Comparison of ENCODE assay signal across 25 cellular contexts in the genomic region with DNA sequence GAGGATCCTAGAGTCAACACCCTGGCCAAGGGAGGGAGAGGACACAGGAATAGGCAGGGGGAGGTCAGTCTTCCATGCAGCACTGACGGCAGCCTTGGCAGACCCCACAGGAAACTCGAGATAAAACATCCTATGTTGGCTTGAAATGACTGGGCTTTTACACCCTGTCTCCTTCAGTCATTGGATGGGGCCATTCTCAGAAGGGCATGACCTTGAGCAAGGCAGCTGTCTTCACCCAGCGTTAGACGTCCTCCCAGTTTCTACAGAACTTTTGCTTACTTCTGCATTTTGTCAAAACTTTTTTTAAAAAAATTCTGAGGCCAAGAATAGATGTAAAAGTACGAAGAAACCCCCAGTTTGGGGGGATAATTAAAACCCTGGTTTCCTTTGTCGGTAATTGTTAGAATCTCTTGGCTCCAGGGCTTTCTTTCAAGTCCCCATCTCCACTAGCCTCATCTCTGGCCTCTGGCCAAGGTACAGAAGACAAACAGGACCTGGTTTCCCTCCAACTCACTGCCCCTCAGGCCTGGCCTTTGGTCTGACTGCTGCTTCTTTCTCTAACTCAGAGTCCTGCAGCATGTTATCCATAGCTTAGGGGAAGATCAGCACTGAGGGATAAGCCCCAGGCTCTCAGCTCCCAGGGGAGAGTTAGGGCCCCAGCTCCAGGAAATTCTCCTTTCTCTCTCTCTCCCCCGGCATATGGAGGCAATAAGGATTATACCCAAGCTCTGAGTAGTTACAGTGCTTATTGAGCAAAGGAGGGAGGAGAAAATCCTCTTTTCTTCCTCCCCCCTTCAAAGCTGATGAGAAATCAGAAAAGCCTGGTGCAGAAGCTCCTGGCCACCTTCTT. TPM values are rescaled to one million over a fixed set of nuclear protein-coding genes. Genes with fewer than 3 reads are reported as not detected.
DNase-seq lines count a peak whose midpoint lies in the region; ATAC-seq and TF ChIP-seq lines count a peak whose summit lies in the region.
"Had no signal": no experiment of that assay in that cellular context is flagged by ENCODE, and none has a peak within 500 bp of the region (broad histone marks: within the 10 kb centered on the region; RNA-seq: fewer than 3 reads in every experiment).

No MANE protein-coding gene starts in this region.

- H3K27ac Mint-ChIP-seq in effector memory CD8-positive, alpha-beta T cell = no peak overlapping the region
- H3K27ac Mint-ChIP-seq: activated naive CD8-positive, alpha-beta T cell; activated T-cell treated with anti-CD3 and anti-CD28 coated beads, Interleukin-2, amount 50 U/mL, for 72 hours; CD4-positive, alpha-beta T cell had no signal

- no peaks in the 10 kb centered on the region for H3K9me3 Mint-ChIP-seq in effector memory CD8-positive, alpha-beta T cell
- H3K9me3 Mint-ChIP-seq: activated T-cell treated with anti-CD3 and anti-CD28 coated beads, Interleukin-2, amount 50 U/mL, for 72 hours; CD4-positive, alpha-beta T cell had no signal

- H3K27ac ChIP-seq in BLaER1 = no peak overlapping the region
- H3K27ac ChIP-seq in WERI-Rb-1 = no peak overlapping the region; the same call in 1 of the 2 replicates
- H3K27ac ChIP-seq: left ventricle myocardium inferior, neutrophil, Peyer's patch, thoracic aorta had no signal

- H3K27me3 ChIP-seq in BLaER1 = no peaks in the 10 kb centered on the region
- peaks cover 10% of the 10 kb centered on the region for H3K27me3 ChIP-seq in WERI-Rb-1 (ENCODE audit: insufficient read depth, low read depth, severe bottlenecking)
- H3K27me3 ChIP-seq: neutrophil, Peyer's patch had no signal

- peaks cover 29 to 36% of the 10 kb centered on the region in 2 donors for H3K27me3 Mint-ChIP-seq in effector memory CD8-positive, alpha-beta T cell

- H3K4me3 Mint-ChIP-seq in effector memory CD8-positive, alpha-beta T cell = no peak overlapping the region
- H3K4me3 Mint-ChIP-seq: activated naive CD8-positive, alpha-beta T cell; activated T-cell treated with anti-CD3 and anti-CD28 coated beads, Interleukin-2, amount 50 U/mL, for 72 hours; CD4-positive, alpha-beta T cell had no signal

- H3K4me1 Mint-ChIP-seq in effector memory CD8-positive, alpha-beta T cell (ENCODE audit: low read depth in 2 of 2) = no peaks in the 10 kb centered on the region

- no peaks in the 10 kb centered on the region for H3K9me3 ChIP-seq in BLaER1
- no peaks in the 10 kb centered on the region for H3K9me3 ChIP-seq in WERI-Rb-1 (ENCODE audit: severe bottlenecking)
- H3K9me3 ChIP-seq: left ventricle myocardium inferior, neutrophil, Peyer's patch, thoracic aorta had no signal

- H4K20me1 ChIP-seq in BLaER1 = no peaks in the 10 kb centered on the region

- peak; percentile 57 for ATAC-seq in GM18867 (IDR thresholded peaks at IDR 0.05; ENCODE audit: unreplicated experiment)
- peak; percentile 50 for ATAC-seq in HG03571 (IDR thresholded peaks at IDR 0.05; ENCODE audit: unreplicated experiment)
- ATAC-seq in effector memory CD8-positive, alpha-beta T cell (replicated peaks) = no peak
- ATAC-seq in esophagus mucosa = no peak
- ATAC-seq: activated T-cell treated with anti-CD3 and anti-CD28 coated beads, Interleukin-2, amount 50 U/mL, for 72 hours; SK-N-SH treated with all-trans-retinoic acid at 6 μM for 48 hours had no signal

- H3K4me2 ChIP-seq in BLaER1 = peak overlapping the region; percentile 40

- H3K9ac ChIP-seq in BLaER1 = no peak overlapping the region

- CTCF ChIA-PET in GM10248 (lab: Yijun Ruan, JAX) = no interaction called here

- DNase-seq in WERI-Rb-1 (peak; percentile 90), GM10248 (ENCODE audit: extremely low spot score) (no peak)
- DNase-seq in effector memory CD8-positive, alpha-beta T cell = no peak
- no peak for DNase-seq in stimulated activated naive CD4-positive, alpha-beta T cell treated with Interleukin-2 at 50 U/mL for 16 hours (lab: John Stamatoyannopoulos, UW)
- DNase-seq: activated T-cell treated with anti-CD3 and anti-CD28 coated beads, Interleukin-2, amount 50 U/mL, for 72 hours; CD4-positive, alpha-beta T cell; DMS79; effector CD8-positive, alpha-beta T cell; glutamatergic neuron; H7; left ventricle myocardium inferior; NCI-H1092; Peyer's patch; stimulated activated CD8-positive, alpha-beta memory T cell treated with anti-CD3 and anti-CD28 coated beads, Interleukin-4, amount 100 ng/mL, for 48 hours; T1000 had no signal

- H3K4me3 ChIP-seq in BLaER1 (no peak overlapping the region), WERI-Rb-1 (ENCODE audit: low read depth, low read length) (no peak overlapping the region)
- H3K4me3 ChIP-seq: left ventricle myocardium inferior, Peyer's patch, thoracic aorta had no signal

- POLR2A ChIA-PET in GM10248 (lab: Yijun Ruan, JAX) = no interaction called here

- no peaks in the 10 kb centered on the region for H3K36me3 Mint-ChIP-seq in effector memory CD8-positive, alpha-beta T cell (ENCODE audit: insufficient read depth)
- H3K36me3 Mint-ChIP-seq: activated naive CD8-positive, alpha-beta T cell had no signal

- TF ChIP-seq CTCF in WERI-Rb-1 (IDR thresholded peaks at IDR 0.05; ENCODE audit: low read depth, low read length) (no peak), GM10248 (IDR thresholded peaks at IDR 0.05; ENCODE audit: control extremely low read depth, extremely low read depth, low read depth, missing control alignments) (no peak)

- H3K36me3 ChIP-seq in BLaER1 (no peaks in the 10 kb centered on the region), WERI-Rb-1 (no peaks in the 10 kb centered on the region)
- H3K36me3 ChIP-seq: left ventricle myocardium inferior, neutrophil, Peyer's patch, thoracic aorta had no signal

- H3K4me1 ChIP-seq in BLaER1 = peaks cover 13% of the 10 kb centered on the region
- H3K4me1 ChIP-seq: Peyer's patch had no signal

RNA-seq across cellular contexts. Expression of gene KCND3, which starts 51.6 kb away (rescaled TPM):
- 1.7 TPM for total RNA-seq in esophagus mucosa
- total RNA-seq: activated CD8-positive, alpha-beta memory T cell treated with anti-CD3 and anti-CD28 coated beads for 36 hours; activated T-cell treated with anti-CD3 and anti-CD28 coated beads, Interleukin-2, amount 50 U/mL, for 72 hours; HT1080 had no signal

Comparison
In these comparisons a context has a peak if more than half of its experiments do, and no peak if none do; other contexts are left out.
1. ATAC-seq: peak in GM18867 (single experiment) and HG03571 (single experiment); none in effector memory CD8-positive, alpha-beta T cell (single experiment) and esophagus mucosa (single experiment).